16 cellular contexts compared by ENCODE assay signal in the genomic region with DNA sequence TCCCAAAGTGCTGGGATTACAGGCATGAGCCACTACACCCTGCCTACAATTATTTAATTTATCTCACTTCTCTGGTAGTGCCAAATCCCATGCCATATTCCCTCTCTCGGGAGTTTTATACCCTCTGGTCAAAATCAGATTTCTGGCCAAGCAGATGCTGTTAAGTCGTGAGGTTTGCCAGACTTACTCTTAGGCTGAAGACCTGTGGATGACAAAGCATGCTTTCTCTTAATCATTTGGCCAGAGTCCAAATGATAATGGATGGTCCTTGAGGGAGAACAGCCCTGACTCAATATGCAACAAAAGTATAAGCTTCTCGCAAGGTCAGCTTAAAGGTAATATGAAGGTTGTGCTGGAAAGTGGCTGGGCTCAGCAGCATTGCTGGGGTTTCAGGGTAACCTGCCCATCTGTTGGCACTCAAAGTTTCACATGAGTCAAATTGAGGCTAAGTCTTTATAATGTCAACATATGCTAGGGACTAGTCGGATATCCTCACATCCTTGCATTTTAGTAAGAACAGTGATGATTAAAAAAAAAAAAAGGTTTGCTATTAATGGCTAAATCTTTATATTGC.
"Had no signal": no experiment of that assay in that cellular context is flagged by ENCODE, and none has a peak within 500 bp of the region (broad histone marks: within the 10 kb centered on the region; RNA-seq: fewer than 3 reads in every experiment).

No MANE protein-coding gene starts in this region.

- ATAC-seq: activated CD4-positive, alpha-beta T cell treated with anti-CD3 and anti-CD28 coated beads for 36 hours; natural killer cell; stimulated activated naive B cell treated with anti-CD40 and anti-IgM and Interleukin-4, amounts not matched to agents 10 μg/mL and 1 μg/mL and 100 μg/mL, for 72 hours had no signal

- DNase-seq: activated CD4-positive, alpha-beta memory T cell treated with anti-CD3 and anti-CD28 coated beads, Interleukin-2, amount 10 ng/mL, durations not matched to agents 7 days and 5 days; activated CD4-positive, alpha-beta T cell treated with anti-CD3 and anti-CD28 coated beads for 36 hours; activated T-cell treated with anti-CD3 and anti-CD28 coated beads, Interleukin-2, amount 50 U/mL, for 24 hours; amniotic stem cell; dorsolateral prefrontal cortex; endodermal cell; head of caudate nucleus; natural killer cell; posterior cingulate gyrus; retina; stimulated activated CD4-positive, alpha-beta T cell treated with anti-CD3 and anti-CD28 coated beads, Interleukin-15, amount 100 ng/mL, for 24 hours; stimulated activated CD4-positive, alpha-beta T cell treated with anti-CD3 and anti-CD28 coated beads, Interleukin-4, amount 100 ng/mL, for 1 hour; stimulated activated naive B cell treated with anti-CD40 and anti-IgM and Interleukin-4, amounts not matched to agents 10 μg/mL and 1 μg/mL and 100 μg/mL, for 72 hours; thyroid gland had no signal

- H3K4me3 ChIP-seq: dorsolateral prefrontal cortex, thyroid gland had no signal

- H3K36me3 ChIP-seq: neutrophil, thyroid gland had no signal

- H3K27me3 ChIP-seq: dorsolateral prefrontal cortex, neutrophil, thyroid gland had no signal

- H3K9me3 ChIP-seq: neutrophil, thyroid gland had no signal

- H3K27ac ChIP-seq: neutrophil, thyroid gland, VCaP had no signal
